8 cellular contexts compared by ENCODE assay signal in the genomic region with DNA sequence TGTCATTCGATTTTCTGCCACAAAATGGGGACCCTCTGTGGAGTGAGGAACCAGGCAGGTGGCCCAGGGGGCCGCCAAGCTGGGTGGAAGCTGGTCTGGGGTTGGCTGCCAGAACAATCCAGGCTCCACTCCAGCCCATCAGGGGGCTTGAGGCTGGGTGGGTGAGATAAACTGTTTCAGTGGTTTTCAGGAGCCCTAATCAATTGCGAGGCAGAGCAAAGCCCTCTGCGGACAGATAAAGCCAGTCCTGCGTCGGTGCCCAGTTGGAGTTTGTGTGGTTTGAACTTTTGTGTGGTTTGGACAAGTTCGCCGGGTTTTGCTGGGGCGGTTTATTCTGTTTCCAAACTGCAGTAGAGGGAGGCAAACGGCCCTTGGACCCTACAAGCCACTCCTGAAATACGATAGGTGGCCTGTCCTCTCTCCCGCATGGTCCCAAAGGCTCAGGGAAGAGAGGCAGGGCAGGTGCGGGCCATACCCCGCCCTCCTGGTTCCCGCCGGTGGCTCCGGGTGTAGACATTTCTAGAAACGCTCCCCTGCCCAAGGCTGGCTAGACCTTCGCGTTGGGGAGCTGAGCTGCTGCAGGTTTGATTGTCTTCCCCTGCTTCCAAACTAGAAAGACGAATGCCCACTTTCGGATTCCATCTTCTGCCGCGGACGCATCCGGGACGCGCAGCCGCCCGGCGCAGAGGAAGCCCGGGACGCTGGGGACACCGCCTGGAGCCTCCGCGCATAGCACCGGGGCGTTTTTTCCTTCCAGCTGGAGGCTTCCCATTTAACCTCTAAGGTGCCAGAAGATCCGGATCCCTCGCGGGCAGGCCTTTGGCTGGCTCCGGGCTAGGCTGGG.
DNase-seq lines count a peak whose midpoint lies in the region; ATAC-seq and TF ChIP-seq lines count a peak whose summit lies in the region.

No MANE protein-coding gene starts in this region.

- ATAC-seq in omental fat pad (ENCODE audit: low FRiP score): peak; percentile 68
- ATAC-seq in GM21390 (IDR thresholded peaks at IDR 0.05; ENCODE audit: unreplicated experiment): no peak

- no peaks in the 10 kb centered on the region for H3K36me3 Mint-ChIP-seq in activated naive CD4-positive, alpha-beta T cell treated with anti-CD3 and anti-CD28 coated beads, Interleukin-2, amount 50 U/mL, for 24 hours
- H3K36me3 Mint-ChIP-seq in glutamatergic neuron (ENCODE audit: unreplicated experiment) (no peaks in the 10 kb centered on the region), type B pancreatic cell (no peaks in the 10 kb centered on the region)

- peak overlapping the region; percentile 78 for H3K4me3 Mint-ChIP-seq in activated naive CD4-positive, alpha-beta T cell treated with anti-CD3 and anti-CD28 coated beads, Interleukin-2, amount 50 U/mL, for 24 hours
- H3K4me3 Mint-ChIP-seq in glutamatergic neuron (ENCODE audit: unreplicated experiment) (no peak overlapping the region), type B pancreatic cell (peak overlapping the region; percentile 79)

- no peak overlapping the region for H3K27ac Mint-ChIP-seq in activated naive CD4-positive, alpha-beta T cell treated with anti-CD3 and anti-CD28 coated beads, Interleukin-2, amount 50 U/mL, for 24 hours
- no peak overlapping the region for H3K27ac Mint-ChIP-seq in glutamatergic neuron (ENCODE audit: unreplicated experiment)
- H3K27ac Mint-ChIP-seq in type B pancreatic cell: no peak overlapping the region

- no peaks in the 10 kb centered on the region for H3K27me3 Mint-ChIP-seq in activated naive CD4-positive, alpha-beta T cell treated with anti-CD3 and anti-CD28 coated beads, Interleukin-2, amount 50 U/mL, for 24 hours
- H3K27me3 Mint-ChIP-seq in glutamatergic neuron (ENCODE audit: unreplicated experiment): peaks cover 3% of the 10 kb centered on the region
- no peaks in the 10 kb centered on the region for H3K27me3 Mint-ChIP-seq in type B pancreatic cell

- H3K4me1 Mint-ChIP-seq in activated naive CD4-positive, alpha-beta T cell treated with anti-CD3 and anti-CD28 coated beads, Interleukin-2, amount 50 U/mL, for 24 hours: peaks cover 10% of the 10 kb centered on the region
- H3K4me1 Mint-ChIP-seq in glutamatergic neuron (ENCODE audit: low read depth, unreplicated experiment): peaks cover 2% of the 10 kb centered on the region
- peaks cover 7% of the 10 kb centered on the region for H3K4me1 Mint-ChIP-seq in type B pancreatic cell (ENCODE audit: unreplicated experiment)

- in situ Hi-C loops in KBM-7 (cut with MboI; ENCODE audit: low pct_unique_long_range_greater_than_20kb, low sequenced_read_pairs): no loop called here

- DNase-seq in EL (peak; percentile 61), KBM-7 (peak; percentile 86), SHP77 treated with DMSO at 0.1 percent for 48 hours (lab: John Stamatoyannopoulos, UW) (peak; percentile 8), glutamatergic neuron (peak; percentile 76), omental fat pad (ENCODE audit: low spot score) (no peak), type B pancreatic cell (ENCODE audit: extremely low spot score, unreplicated experiment) (peak; percentile 81)

- no peaks in the 10 kb centered on the region for H3K9me3 Mint-ChIP-seq in activated naive CD4-positive, alpha-beta T cell treated with anti-CD3 and anti-CD28 coated beads, Interleukin-2, amount 50 U/mL, for 24 hours
- H3K9me3 Mint-ChIP-seq in glutamatergic neuron (ENCODE audit: unreplicated experiment) (peaks cover 2% of the 10 kb centered on the region), type B pancreatic cell (no peaks in the 10 kb centered on the region)

- peak; percentile 23 for TF ChIP-seq CTCF in glutamatergic neuron (IDR thresholded peaks at IDR 0.05; ENCODE audit: partially characterized antibody, unreplicated experiment)
- TF ChIP-seq CTCF in omental fat pad (IDR thresholded peaks at IDR 0.05): no peak
- peak; percentile 75 for TF ChIP-seq CTCF in type B pancreatic cell (conservative IDR thresholded peaks at IDR 0.05)

Comparison
In these comparisons a context has a peak if more than half of its experiments do, and no peak if none do; other contexts are left out.
1. CTCF ChIP-seq: peak in glutamatergic neuron (single experiment) and type B pancreatic cell (single experiment); none in omental fat pad (0 of 3).